Comparison of ENCODE assay signal across 8 cellular contexts in genomic region chr4:26858947-26859401, GRCh38. TPM values are rescaled to one million over a fixed set of nuclear protein-coding genes. Genes with fewer than 3 reads are reported as not detected.
A peak's percentile ranks its signal among the peaks of the same experiment; 100 is the strongest.
DNase-seq lines count a peak whose midpoint lies in the region; TF ChIP-seq lines count a peak whose summit lies in the region.

No MANE protein-coding gene starts in this region.

- no peaks in the 10 kb centered on the region for H3K9me3 Mint-ChIP-seq in T-helper 1 cell treated with Interleukin-12 subunit alpha and Interleukin-12 subunit beta and Interleukin-4 antibody, amounts not matched to agents 30 μg/mL and 1 μg/mL, for 36 hours

- H3K9me3 ChIP-seq in Peyer's patch: no peaks in the 10 kb centered on the region
- H3K9me3 ChIP-seq in smooth muscle cell (replicated peaks; ENCODE audit: low read depth): no peaks in the 10 kb centered on the region

- H3K4me3 ChIP-seq in Peyer's patch (peak overlapping the region in 2 of 4 donors; percentile 59 to 64), smooth muscle cell (peak overlapping the region; percentile 79)

- H3K4me1 ChIP-seq in Peyer's patch (peaks cover 0 to 31% (median 8%) of the 10 kb centered on the region in 4 donors), smooth muscle cell (ENCODE audit: low read depth) (peaks cover 37% of the 10 kb centered on the region)

- TF ChIP-seq POLR2A in Peyer's patch (IDR thresholded peaks at IDR 0.05): no peak
- TF ChIP-seq POLR2A in erythroblast (IDR thresholded peaks at IDR 0.05; ENCODE audit: low read length): peak; percentile 40

- H3K36me3 ChIP-seq in Peyer's patch (no peaks in the 10 kb centered on the region), smooth muscle cell (ENCODE audit: low read depth) (no peaks in the 10 kb centered on the region)

- H2AFZ ChIP-seq in smooth muscle cell (ENCODE audit: low read depth): no peak overlapping the region

- peaks cover 41% of the 10 kb centered on the region for H3K4me1 Mint-ChIP-seq in T-helper 1 cell treated with Interleukin-12 subunit alpha and Interleukin-12 subunit beta and Interleukin-4 antibody, amounts not matched to agents 30 μg/mL and 1 μg/mL, for 36 hours (ENCODE audit: low read depth)

- H3K27ac ChIP-seq in Peyer's patch (peak overlapping the region; percentile 76 to 100 (median 98)), smooth muscle cell (ENCODE audit: low read depth) (peak overlapping the region; percentile 63)

- H3K4me2 ChIP-seq in smooth muscle cell: peak overlapping the region; percentile 99

- H3K4me3 Mint-ChIP-seq in T-helper 1 cell treated with Interleukin-12 subunit alpha and Interleukin-12 subunit beta and Interleukin-4 antibody, amounts not matched to agents 30 μg/mL and 1 μg/mL, for 36 hours: peak overlapping the region; percentile 85

- H4K20me1 ChIP-seq in smooth muscle cell (ENCODE audit: low read depth): peaks cover 24% of the 10 kb centered on the region

- peaks cover 7% of the 10 kb centered on the region for H3K36me3 Mint-ChIP-seq in T-helper 1 cell treated with Interleukin-12 subunit alpha and Interleukin-12 subunit beta and Interleukin-4 antibody, amounts not matched to agents 30 μg/mL and 1 μg/mL, for 36 hours (ENCODE audit: low read depth)

- H3K27me3 Mint-ChIP-seq in T-helper 1 cell treated with Interleukin-12 subunit alpha and Interleukin-12 subunit beta and Interleukin-4 antibody, amounts not matched to agents 30 μg/mL and 1 μg/mL, for 36 hours (ENCODE audit: low read depth): peaks cover 4% of the 10 kb centered on the region

- H3K27ac Mint-ChIP-seq in T-helper 1 cell treated with Interleukin-12 subunit alpha and Interleukin-12 subunit beta and Interleukin-4 antibody, amounts not matched to agents 30 μg/mL and 1 μg/mL, for 36 hours: peak overlapping the region; percentile 96

- no peak for TF ChIP-seq CTCF in Peyer's patch (IDR thresholded peaks at IDR 0.05)
- no peak for TF ChIP-seq CTCF in smooth muscle cell (IDR thresholded peaks at IDR 0.05; ENCODE audit: borderline replicate concordance, insufficient read depth, poor library complexity, severe bottlenecking)

- H3F3A ChIP-seq in smooth muscle cell (ENCODE audit: low read depth): peaks cover 10% of the 10 kb centered on the region

- peaks cover 29% of the 10 kb centered on the region for H3K79me2 ChIP-seq in smooth muscle cell (ENCODE audit: low read depth)

- H3K9ac ChIP-seq in smooth muscle cell (ENCODE audit: low read depth): peak overlapping the region; percentile 72

- WGBS in smooth muscle cell (ENCODE audit: low lambda C conversion rate): 41% methylated on average over 3 of the region's 3 CpGs

- H3K27me3 ChIP-seq in Peyer's patch: no peaks in the 10 kb centered on the region
- H3K27me3 ChIP-seq in smooth muscle cell (ENCODE audit: low read depth): no peaks in the 10 kb centered on the region

- no peak for DNase-seq in T-helper 1 cell
- no peak for DNase-seq in Peyer's patch
- peak; percentile 80 to 83 for DNase-seq in erythroblast (lab: John Stamatoyannopoulos, UW)
- DNase-seq in smooth muscle cell (lab: John Stamatoyannopoulos, UW; ENCODE audit: unreplicated experiment): no peak
- DNase-seq in NCI-H1694 treated with DMSO at 0.1 percent for 48 hours (lab: John Stamatoyannopoulos, UW): no peak
- DNase-seq in kidney glomerular epithelial cell (lab: John Stamatoyannopoulos, UW): no peak
- DNase-seq in COLO829 (ENCODE audit: low spot score): no peak

RNA-seq across cellular contexts. Expression of gene STIM2, which starts 1.7 kb away (rescaled TPM):
- total RNA-seq in Peyer's patch (10 to 100 TPM; 35.7 to 82.5 (median 39.2) TPM), smooth muscle cell (69.0 and 77.1 TPM in 2 replicates)
- polyA plus RNA-seq in smooth muscle cell: 31.0 and 31.3 TPM in 2 replicates

Comparison
In these comparisons a context has a peak if more than half of its experiments do, and no peak if none do; other contexts are left out.
1. DNase-seq: peak in erythroblast (2 of 2); none in T-helper 1 cell (0 of 5), Peyer's patch (0 of 3), smooth muscle cell (single experiment), NCI-H1694 treated with DMSO at 0.1 percent for 48 hours (single experiment), kidney glomerular epithelial cell (single experiment) and COLO829 (single experiment).